Comparison of ENCODE assay signal across 19 cellular contexts in genomic region chr4:30825008-30825765, GRCh38.
"Had no signal": no experiment of that assay in that cellular context is flagged by ENCODE, and none has a peak within 500 bp of the region (broad histone marks: within the 10 kb centered on the region; RNA-seq: fewer than 3 reads in every experiment).

No MANE protein-coding gene starts in this region.

- H3K27ac ChIP-seq: skin epidermis, transverse colon had no signal

- H3K4me1 ChIP-seq: transverse colon had no signal

- FAIRE-seq: TTC549 had no signal

- H3K27me3 ChIP-seq: transverse colon had no signal

- H3K9me3 ChIP-seq: transverse colon had no signal

- ATAC-seq: esophagus mucosa; left ventricle myocardium superior; natural killer cell treated with Interleukin-12 subunit alpha and Interleukin-12 subunit beta and Interleukin-15 and Interleukin-18, amount 100 ng/mL, for 72 hours; T-helper 17 cell had no signal

- H3K4me3 ChIP-seq: skin epidermis, transverse colon had no signal

- DNase-seq: activated CD4-positive, alpha-beta T cell treated with anti-CD3 and anti-CD28 coated beads, Interleukin-2, amount 10 ng/mL, durations not matched to agents 24 days and 14 days; activated CD4-positive, CD25-positive, alpha-beta regulatory T cell; activated CD8-positive, alpha-beta memory T cell treated with anti-CD3 and anti-CD28 coated beads for 24 hours; activated gamma-delta T cell treated with Interleukin-2 at 50 U/mL for 16 hours; activated naive CD8-positive, alpha-beta T cell treated with anti-CD3 and anti-CD28 coated beads for 36 hours; hippocampal formation; left ventricle myocardium superior; mesendoderm; posterior cingulate gyrus; retina; stimulated activated CD4-positive, alpha-beta T cell treated with anti-CD3 and anti-CD28 coated beads, Interleukin-4, amount 100 ng/mL, for 24 hours; stimulated activated naive CD4-positive, alpha-beta T cell treated with Interleukin-2 at 50 U/mL for 16 hours; substantia nigra; T-helper 17 cell; transverse colon had no signal

- H3K36me3 ChIP-seq: transverse colon had no signal
